8 cellular contexts compared by ENCODE assay signal in genomic region chr16:70800798-70801480, GRCh38. TPM values are rescaled to one million over a fixed set of nuclear protein-coding genes. Genes with fewer than 3 reads are reported as not detected.
DNase-seq lines count a peak whose midpoint lies in the region; ATAC-seq, FAIRE-seq and TF ChIP-seq lines count a peak whose summit lies in the region.

TSS of gene VAC14 (minus strand) at chr16:70801158. CDS start at chr16:70800900, 258 bp downstream.

- 0 to 1% methylated on average over 58 to 63 of the region's 63 CpGs for WGBS in aorta, 2 donors

- no peaks in the 10 kb centered on the region for H3K27me3 Mint-ChIP-seq in T-helper 2 cell treated with Interferon-gamma antibody and Interleukin-4, amounts not matched to agents 5 μg/mL and 100 μg/mL, for 36 hours (ENCODE audit: low read depth)
- no peaks in the 10 kb centered on the region for H3K27me3 Mint-ChIP-seq in astrocyte (ENCODE audit: low read depth, unreplicated experiment)

- no peaks in the 10 kb centered on the region for H3K36me3 Mint-ChIP-seq in T-helper 2 cell treated with Interferon-gamma antibody and Interleukin-4, amounts not matched to agents 5 μg/mL and 100 μg/mL, for 36 hours (ENCODE audit: low read depth)
- H3K36me3 Mint-ChIP-seq in astrocyte (ENCODE audit: low read depth, unreplicated experiment): peaks cover 3% of the 10 kb centered on the region

- H3K9ac ChIP-seq in astrocyte (ENCODE audit: low read length): peak within 1 kb of the TSS; percentile 92

- ATAC-seq in HG02973 (IDR thresholded peaks at IDR 0.05; ENCODE audit: unreplicated experiment) (peak; percentile 93), aorta (ENCODE audit: low FRiP score) (peak; percentile 92)

- peaks cover 21% of the 10 kb centered on the region for H3K4me1 Mint-ChIP-seq in T-helper 2 cell treated with Interferon-gamma antibody and Interleukin-4, amounts not matched to agents 5 μg/mL and 100 μg/mL, for 36 hours (ENCODE audit: low read depth)
- H3K4me1 Mint-ChIP-seq in astrocyte (ENCODE audit: low read depth, unreplicated experiment): peaks cover 27% of the 10 kb centered on the region

- peak within 1 kb of the TSS; percentile 80 for H3K4me3 ChIP-seq in astrocyte (ENCODE audit: insufficient read depth, low read depth, low read length)
- peak within 1 kb of the TSS; percentile 78 to 89 for H3K4me3 ChIP-seq in aorta (ENCODE audit: low read length in 2 of 2)

- H3K4me1 ChIP-seq in astrocyte (ENCODE audit: insufficient read depth, low read length): peaks cover 30% of the 10 kb centered on the region
- H3K4me1 ChIP-seq in aorta (ENCODE audit: control insufficient read depth in 1 of 2, insufficient read depth in 2 of 2, low read length in 2 of 2): peaks cover 0 to 3% of the 10 kb centered on the region in 2 donors

- no peaks in the 10 kb centered on the region for H3K9me3 ChIP-seq in astrocyte (ENCODE audit: insufficient read depth, low read depth, low read length)
- H3K9me3 ChIP-seq in aorta (ENCODE audit: control insufficient read depth, low read length): peaks cover 3% of the 10 kb centered on the region

- H3K4me2 ChIP-seq in astrocyte (ENCODE audit: low read length): peak within 1 kb of the TSS; percentile 91

- peak within 1 kb of the TSS; percentile 93 for H3K27ac Mint-ChIP-seq in T-helper 2 cell treated with Interferon-gamma antibody and Interleukin-4, amounts not matched to agents 5 μg/mL and 100 μg/mL, for 36 hours
- peak within 1 kb of the TSS; percentile 73 for H3K27ac Mint-ChIP-seq in astrocyte (ENCODE audit: unreplicated experiment)

- H3K4me3 Mint-ChIP-seq in T-helper 2 cell treated with Interferon-gamma antibody and Interleukin-4, amounts not matched to agents 5 μg/mL and 100 μg/mL, for 36 hours: peak within 1 kb of the TSS; percentile 95
- peak within 1 kb of the TSS; percentile 87 for H3K4me3 Mint-ChIP-seq in astrocyte (ENCODE audit: unreplicated experiment)

- H3K27me3 ChIP-seq in astrocyte (ENCODE audit: insufficient read depth, low read length) (no peaks in the 10 kb centered on the region), aorta (ENCODE audit: control insufficient read depth in 1 of 2, insufficient read depth in 2 of 2, low read length in 1 of 2) (no peaks in the 10 kb centered on the region)

- peak within 1 kb of the TSS; percentile 69 for H2AFZ ChIP-seq in astrocyte (ENCODE audit: low read depth, low read length)

- peaks cover 50% of the 10 kb centered on the region for H3K79me2 ChIP-seq in astrocyte (ENCODE audit: insufficient read depth, low read length)

- intact Hi-C loops in aorta (cut with DNase I): no loop called here

- H3K27ac ChIP-seq in astrocyte (ENCODE audit: low read depth, low read length) (peak within 1 kb of the TSS; percentile 73), aorta (ENCODE audit: low read depth in 1 of 2, low read length in 2 of 2) (no peak within 1 kb of the TSS)

- no peak for TF ChIP-seq CTCF in astrocyte (IDR thresholded peaks at IDR 0.05; ENCODE audit: insufficient read depth, low read depth, low read length)

- peaks cover 22% of the 10 kb centered on the region for H4K20me1 ChIP-seq in astrocyte (ENCODE audit: insufficient read depth, low read length)

- peak; percentile 97 for DNase-seq in GM18507 (ENCODE audit: extremely low spot score, insufficient read length, low read depth)
- peak; percentile 82 for DNase-seq in NCI-H2029 (lab: John Stamatoyannopoulos, UW)
- peak; percentile 92 for DNase-seq in T-helper 2 cell treated with Interferon-gamma antibody and Interleukin-4, amounts not matched to agents 5 μg/mL and 100 μg/mL, for 36 hours (ENCODE audit: low spot score)
- peak; percentile 68 for DNase-seq in astrocyte (ENCODE audit: low read depth)
- peak; percentile 92 for DNase-seq in hepatic stellate cell (ENCODE audit: low spot score)
- DNase-seq in renal cortical epithelial cell (ENCODE audit: low read depth): peak; percentile 84
- DNase-seq in aorta: peak; percentile 93 to 96

- peaks cover 5% of the 10 kb centered on the region for H3K9me3 Mint-ChIP-seq in T-helper 2 cell treated with Interferon-gamma antibody and Interleukin-4, amounts not matched to agents 5 μg/mL and 100 μg/mL, for 36 hours
- no peaks in the 10 kb centered on the region for H3K9me3 Mint-ChIP-seq in astrocyte (ENCODE audit: unreplicated experiment)

- H3K36me3 ChIP-seq in astrocyte (ENCODE audit: insufficient read depth, low read length) (no peaks in the 10 kb centered on the region), aorta (ENCODE audit: control insufficient read depth in 1 of 2, insufficient read depth in 2 of 2, low read length in 1 of 2) (no peaks in the 10 kb centered on the region)

- peak; percentile 93 for FAIRE-seq in GM18507 (lab: Jason Lieb, UNC)
- no peak for FAIRE-seq in astrocyte (lab: Jason Lieb, UNC)

RNA-seq across cellular contexts. Expression of gene VAC14, which starts in this region (rescaled TPM):
- total RNA-seq in astrocyte: 27.8 and 29.2 TPM in 2 replicates
- 11.1 and 30.3 TPM in 2 replicates for total RNA-seq in renal cortical epithelial cell
- total RNA-seq in aorta: 10 to 100 TPM; 24.6 to 25.0 TPM
- polyA plus RNA-seq in aorta: 10 to 100 TPM; 19.8 to 24.8 TPM
